ENCODE assay signal across 16 cellular contexts in genomic region chr18:60215432-60215831, GRCh38.
"Had no signal": no experiment of that assay in that cellular context is flagged by ENCODE, and none has a peak within 500 bp of the region (broad histone marks: within the 10 kb centered on the region; RNA-seq: fewer than 3 reads in every experiment).

No MANE protein-coding gene starts in this region.

- H3K27me3 ChIP-seq: sigmoid colon, transverse colon had no signal

- H3K9me3 ChIP-seq: lower lobe of right lung, sigmoid colon, transverse colon had no signal

- H3K27ac ChIP-seq: lower lobe of right lung, sigmoid colon, transverse colon, WERI-Rb-1 had no signal

- ATAC-seq: activated CD8-positive, alpha-beta T cell treated with anti-CD3 and anti-CD28 coated beads, Interleukin-2, amount 10 ng/mL, durations not matched to agents 7 days and 5 days; lower lobe of right lung; naive thymus-derived CD4-positive, alpha-beta T cell; stimulated activated naive B cell treated with anti-CD40 and anti-IgM and Interleukin-4, amounts not matched to agents 10 μg/mL and 1 μg/mL and 100 μg/mL, for 72 hours had no signal

- H3K4me2 ChIP-seq: smooth muscle cell had no signal

- H3K4me1 ChIP-seq: lower lobe of right lung, sigmoid colon, transverse colon had no signal

- H3K4me3 ChIP-seq: lower lobe of right lung, sigmoid colon, smooth muscle cell, transverse colon had no signal

- H3K36me3 ChIP-seq: lower lobe of right lung, sigmoid colon, transverse colon, WERI-Rb-1 had no signal

- DNase-seq: activated CD4-positive, alpha-beta T cell treated with anti-CD3 and anti-CD28 coated beads for 1 hour; activated CD4-positive, alpha-beta T cell treated with anti-CD3 and anti-CD28 coated beads, Interleukin-2, amount 50 U/mL, for 1 hour; activated CD8-positive, alpha-beta T cell treated with anti-CD3 and anti-CD28 coated beads, Interleukin-2, amount 10 ng/mL, durations not matched to agents 7 days and 5 days; activated gamma-delta T cell; aorta; foreskin fibroblast; kidney; lower lobe of right lung; naive thymus-derived CD4-positive, alpha-beta T cell; sigmoid colon; stimulated activated CD4-positive, alpha-beta T cell treated with anti-CD3 and anti-CD28 coated beads, Interleukin-15, amount 100 ng/mL, for 24 hours; stimulated activated CD8-positive, alpha-beta memory T cell treated with anti-CD3 and anti-CD28 coated beads, Interleukin-4, amount 100 ng/mL, for 48 hours; stimulated activated naive B cell treated with anti-CD40 and anti-IgM and Interleukin-4, amounts not matched to agents 10 μg/mL and 1 μg/mL and 100 μg/mL, for 72 hours; transverse colon; WERI-Rb-1 had no signal
